33 cellular contexts compared by ENCODE assay signal in genomic region chr18:36335476-36336279, GRCh38. TPM values are rescaled to one million over a fixed set of nuclear protein-coding genes. Genes with fewer than 3 reads are reported as not detected.
DNase-seq lines count a peak whose midpoint lies in the region; ATAC-seq and TF ChIP-seq lines count a peak whose summit lies in the region.
"Had no signal": no experiment of that assay in that cellular context is flagged by ENCODE, and none has a peak within 500 bp of the region (broad histone marks: within the 10 kb centered on the region; RNA-seq: fewer than 3 reads in every experiment).

No MANE protein-coding gene starts in this region.

- no peak overlapping the region for H3K4me3 ChIP-seq in gastroesophageal sphincter
- H3K4me3 ChIP-seq in breast epithelium: no peak overlapping the region
- H3K4me3 ChIP-seq: cardiac muscle cell, colonic mucosa, MG63, tibial nerve had no signal

- H3K27ac ChIP-seq in gastroesophageal sphincter: no peak overlapping the region
- no peak overlapping the region for H3K27ac ChIP-seq in breast epithelium
- H3K27ac ChIP-seq: C4-2B, colonic mucosa, KMS-11, tibial nerve, VCaP had no signal

- H3K27me3 Mint-ChIP-seq in HFFc6 (ENCODE audit: insufficient read depth) (no peaks in the 10 kb centered on the region; the same call in 1 of the 2 replicates), endothelial cell (ENCODE audit: unreplicated experiment) (peaks cover 2% of the 10 kb centered on the region)

- no peaks in the 10 kb centered on the region for H3K27me3 ChIP-seq in gastroesophageal sphincter
- no peaks in the 10 kb centered on the region for H3K27me3 ChIP-seq in breast epithelium
- H3K27me3 ChIP-seq: cardiac muscle cell, colonic mucosa, MG63, tibial nerve had no signal

- H3K36me3 ChIP-seq in gastroesophageal sphincter (no peaks in the 10 kb centered on the region), breast epithelium (no peaks in the 10 kb centered on the region)
- H3K36me3 ChIP-seq: colonic mucosa, MG63, tibial nerve had no signal

- WGBS in gastroesophageal sphincter (ENCODE audit: low coverage in 1 of 2), 2 donors: 70 to 98% methylated on average over 7 to 10 of the region's 16 CpGs

- DNase-seq in AG20443 (ENCODE audit: low spot score) (peak; percentile 75), HFFc6 (no peak), endothelial cell (ENCODE audit: low spot score) (no peak), breast epithelium (ENCODE audit: low spot score in 2 of 2) (no peak), H4 (ENCODE audit: low spot score) (no peak), GM19240 (ENCODE audit: insufficient read length, low spot score) (no peak)
- DNase-seq: activated CD4-positive, alpha-beta T cell treated with anti-CD3 and anti-CD28 coated beads for 4 hours; activated CD8-positive, alpha-beta memory T cell treated with anti-CD3 and anti-CD28 coated beads for 24 hours; activated T-cell treated with anti-CD3 and anti-CD28 coated beads for 4 hours; anterior cingulate cortex; colonic mucosa; COR-L47; effector CD4-positive, alpha-beta T cell; immature natural killer cell; left colon; mammary epithelial cell; MG63; NCI-H1417; NCI-H2081 treated with DMSO at 0.1 percent for 48 hours; SHP77 treated with DMSO at 0.1 percent for 48 hours; stimulated activated CD4-positive, alpha-beta T cell treated with anti-CD3 and anti-CD28 coated beads, Interleukin-15, amount 100 ng/mL, for 24 hours; stimulated activated CD4-positive, alpha-beta T cell treated with anti-CD3 and anti-CD28 coated beads, Interleukin-4, amount 100 ng/mL, for 4 hours; T-helper 9 cell had no signal

- H3K36me3 Mint-ChIP-seq in HFFc6 (ENCODE audit: low read depth) (peaks cover 2% of the 10 kb centered on the region), endothelial cell (ENCODE audit: low read depth, unreplicated experiment) (no peaks in the 10 kb centered on the region)
- H3K36me3 Mint-ChIP-seq: activated naive CD8-positive, alpha-beta T cell; immature natural killer cell; natural killer cell treated with Interleukin-12 subunit alpha and Interleukin-12 subunit beta and Interleukin-15 and Interleukin-18, amount 100 ng/mL, for 72 hours had no signal

- TF ChIP-seq CTCF in HFFc6 (IDR thresholded peaks at IDR 0.05): peak; percentile 22
- peak; percentile 23 for TF ChIP-seq CTCF in endothelial cell (IDR thresholded peaks at IDR 0.05; ENCODE audit: unreplicated experiment)
- no peak for TF ChIP-seq CTCF in gastroesophageal sphincter (IDR thresholded peaks at IDR 0.05)
- no peak for TF ChIP-seq CTCF in breast epithelium (IDR thresholded peaks at IDR 0.05)

- H3K4me1 ChIP-seq in gastroesophageal sphincter (peaks cover 0 to 12% (median 0%) of the 10 kb centered on the region in 3 donors), breast epithelium (no peaks in the 10 kb centered on the region)
- H3K4me1 ChIP-seq: colonic mucosa had no signal

- H3K4me3 Mint-ChIP-seq in HFFc6 (no peak overlapping the region), endothelial cell (ENCODE audit: unreplicated experiment) (no peak overlapping the region)
- H3K4me3 Mint-ChIP-seq: activated naive CD8-positive, alpha-beta T cell; immature natural killer cell; natural killer cell treated with Interleukin-12 subunit alpha and Interleukin-12 subunit beta and Interleukin-15 and Interleukin-18, amount 100 ng/mL, for 72 hours had no signal

- no peak for TF ChIP-seq EP300 in gastroesophageal sphincter (IDR thresholded peaks at IDR 0.05)

- TF ChIP-seq POLR2A in gastroesophageal sphincter (IDR thresholded peaks at IDR 0.05) (no peak), breast epithelium (IDR thresholded peaks at IDR 0.05) (no peak)

- H3K27ac Mint-ChIP-seq in HFFc6: no peak overlapping the region
- no peak overlapping the region for H3K27ac Mint-ChIP-seq in endothelial cell (ENCODE audit: unreplicated experiment)
- H3K27ac Mint-ChIP-seq: activated naive CD8-positive, alpha-beta T cell; immature natural killer cell; natural killer cell treated with Interleukin-12 subunit alpha and Interleukin-12 subunit beta and Interleukin-15 and Interleukin-18, amount 100 ng/mL, for 72 hours had no signal

- intact Hi-C loops in breast epithelium (cut with DNase I; ENCODE audit: low total_unique reads): no loop called here

- ATAC-seq in gastroesophageal sphincter: peak; percentile 32
- no peak for ATAC-seq in GM19455 (IDR thresholded peaks at IDR 0.05; ENCODE audit: unreplicated experiment)
- ATAC-seq: left colon; natural killer cell treated with Interleukin-12 subunit alpha and Interleukin-12 subunit beta and Interleukin-15 and Interleukin-18, amount 100 ng/mL, for 72 hours; Panc1 had no signal

- H3K4me1 Mint-ChIP-seq in HFFc6 (ENCODE audit: low read depth) (peaks cover 45% of the 10 kb centered on the region), endothelial cell (ENCODE audit: unreplicated experiment) (peaks cover 9% of the 10 kb centered on the region)
- H3K4me1 Mint-ChIP-seq: immature natural killer cell had no signal

- H3K9me3 ChIP-seq in gastroesophageal sphincter (no peaks in the 10 kb centered on the region), breast epithelium (no peaks in the 10 kb centered on the region)
- H3K9me3 ChIP-seq: colonic mucosa, MG63, tibial nerve had no signal

- H3K9me3 Mint-ChIP-seq in HFFc6 (peaks cover under 1% of the 10 kb centered on the region), endothelial cell (ENCODE audit: unreplicated experiment) (no peaks in the 10 kb centered on the region)
- H3K9me3 Mint-ChIP-seq: immature natural killer cell; natural killer cell treated with Interleukin-12 subunit alpha and Interleukin-12 subunit beta and Interleukin-15 and Interleukin-18, amount 100 ng/mL, for 72 hours had no signal

RNA-seq across cellular contexts. Expression of gene FHOD3, which starts 38.2 kb away (rescaled TPM):
- 10 to 100 TPM; 32.8 to 67.6 (median 61.4) TPM for total RNA-seq in HFFc6 (2021; fragmentation: NEBNext Ultra II Directional; extraction: Animal tissue kit (Norgen Biotek cat#: 25700))
- total RNA-seq in endothelial cell (ENCODE audit: unreplicated experiment) (0.67 TPM), gastroesophageal sphincter (10 to 100 TPM; 18.4 to 36.7 (median 30.4) TPM), breast epithelium (10 to 100 TPM in 2 of 3 donors, 1 to 10 TPM in 1; 1.9 to 13.1 (median 13.0) TPM)
- 4.9 and 6.1 TPM in 2 replicates for total RNA-seq in H4 (2014; rRNA removed; shearing (Covaris generic))
- total RNA-seq: natural killer cell treated with Interleukin-12 subunit alpha and Interleukin-12 subunit beta and Interleukin-15 and Interleukin-18, amount 100 ng/mL, for 72 hours had no signal

Comparison
In these comparisons a context has a peak if more than half of its experiments do, and no peak if none do; other contexts are left out.
1. CTCF ChIP-seq: peak in HFFc6 (single experiment) and endothelial cell (single experiment); none in gastroesophageal sphincter (0 of 4) and breast epithelium (0 of 3).